In genomic region chr2:101766337-101766736, GRCh38 we compare ENCODE assay signal across 10 cellular contexts.
A peak's percentile ranks its signal among the peaks of the same experiment; 100 is the strongest.
DNase-seq lines count a peak whose midpoint lies in the region; ATAC-seq and TF ChIP-seq lines count a peak whose summit lies in the region.
"Had no signal": no experiment of that assay in that cellular context is flagged by ENCODE, and none has a peak within 500 bp of the region (broad histone marks: within the 10 kb centered on the region; RNA-seq: fewer than 3 reads in every experiment).

No MANE protein-coding gene starts in this region.

- DNase-seq in cardiac muscle cell (ENCODE audit: low read depth in 1 of 2, low spot score in 1 of 2): no peak
- DNase-seq in Right ventricle myocardium inferior (ENCODE audit: missing footprints): no peak
- no peak for DNase-seq in MCF 10A (ENCODE audit: unreplicated experiment)
- no peak for DNase-seq in mesenchymal stem cell
- DNase-seq in tibial nerve (ENCODE audit: low spot score in 2 of 2): no peak
- no peak for DNase-seq in germinal center (ENCODE audit: low spot score)
- DNase-seq in NCI-H510A treated with DMSO at 0.1 percent for 48 hours (lab: John Stamatoyannopoulos, UW): no peak
- no peak for DNase-seq in activated CD4-positive, alpha-beta T cell treated with anti-CD3 and anti-CD28 coated beads for 4 hours
- DNase-seq: activated CD4-positive, CD25-positive, alpha-beta regulatory T cell treated with anti-CD3 and anti-CD28 coated beads, Interleukin-2, amount 50 U/mL, for 72 hours; AML-193 had no signal

- H3K9me3 ChIP-seq in cardiac muscle cell (ENCODE audit: low read depth) (no peaks in the 10 kb centered on the region), mesenchymal stem cell (ENCODE audit: control insufficient read depth, low read length) (no peaks in the 10 kb centered on the region), tibial nerve (no peaks in the 10 kb centered on the region)

- H3K27ac ChIP-seq in cardiac muscle cell (peak overlapping the region; percentile 73), mesenchymal stem cell (ENCODE audit: low read length, poor library complexity, severe bottlenecking) (peak overlapping the region; percentile 79), tibial nerve (peak overlapping the region in 3 of 4 donors; percentile 56 to 77 (median 70))

- no peak overlapping the region for H2BK5ac ChIP-seq in mesenchymal stem cell (ENCODE audit: low read depth, low read length, poor library complexity, severe bottlenecking)

- H3K23ac ChIP-seq in mesenchymal stem cell (ENCODE audit: low read length in 2 of 2): no peak overlapping the region

- CTCF ChIA-PET in MCF 10A (lab: Yijun Ruan, JAX): interaction anchor here (0.6 to 2.6 kb wide), 7 partner anchors 14 to 346 kb away, joined by 3 to 8 read pairs (median 3); no protein-coding TSS in a partner anchor

- H4K8ac ChIP-seq in mesenchymal stem cell (ENCODE audit: low read length): no peak overlapping the region

- BruUV-seq in MCF 10A (replicated peaks; lab: Mats Ljungman, UMichigan): no TSS peak

- no peak overlapping the region for H2BK15ac ChIP-seq in mesenchymal stem cell (ENCODE audit: low read depth, poor library complexity, severe bottlenecking)

- TF ChIP-seq EP300 in tibial nerve (IDR thresholded peaks at IDR 0.05): no peak

- peaks cover 74% of the 10 kb centered on the region for H3K4me1 Mint-ChIP-seq in MCF 10A (ENCODE audit: insufficient read depth, unreplicated experiment)

- H3K79me1 ChIP-seq in mesenchymal stem cell (replicated peaks; ENCODE audit: low read length, poor library complexity, severe bottlenecking): peaks cover 1% of the 10 kb centered on the region

- H3K18ac ChIP-seq in mesenchymal stem cell (ENCODE audit: low read depth in 1 of 2, low read length in 2 of 2): no peak overlapping the region

- H4K91ac ChIP-seq in mesenchymal stem cell (ENCODE audit: low read length): no peak overlapping the region

- no peaks in the 10 kb centered on the region for H3K27me3 ChIP-seq in cardiac muscle cell
- H3K27me3 ChIP-seq in mesenchymal stem cell (ENCODE audit: control insufficient read depth in 1 of 2, insufficient read depth in 1 of 2, low read length in 2 of 2): no peaks in the 10 kb centered on the region
- H3K27me3 ChIP-seq in tibial nerve: no peaks in the 10 kb centered on the region

- H2AK5ac ChIP-seq in mesenchymal stem cell (ENCODE audit: low read length, severe bottlenecking): no peak overlapping the region

- POLR2A ChIA-PET in MCF 10A (lab: Yijun Ruan, JAX): interaction anchor here (0.9 to 2.1 kb wide), 5 partner anchors 11 to 67 kb away, joined by 3 to 9 read pairs (median 5); no protein-coding TSS in a partner anchor

- no peak overlapping the region for H2BK12ac ChIP-seq in mesenchymal stem cell (ENCODE audit: low read length in 2 of 2)

- H3K4ac ChIP-seq in mesenchymal stem cell (ENCODE audit: low read depth in 1 of 2, low read length in 2 of 2): no peak overlapping the region

- peak overlapping the region in 1 of 2 experiments; percentile 64 for H3K14ac ChIP-seq in mesenchymal stem cell (ENCODE audit: low read length in 2 of 2)

- H3K4me1 ChIP-seq in cardiac muscle cell (ENCODE audit: low read depth) (peaks cover 57% of the 10 kb centered on the region), mesenchymal stem cell (ENCODE audit: control insufficient read depth, insufficient read depth, low read depth, low read length) (peaks cover 18% of the 10 kb centered on the region), tibial nerve (peaks cover 0 to 96% (median 77%) of the 10 kb centered on the region in 4 donors)

- TF ChIP-seq CTCF in cardiac muscle cell (IDR thresholded peaks at IDR 0.05; ENCODE audit: low read depth, low read length) (no peak), MCF 10A (IDR thresholded peaks at IDR 0.05; ENCODE audit: unreplicated experiment) (no peak), tibial nerve (IDR thresholded peaks at IDR 0.05) (no peak)

- peak overlapping the region; percentile 42 for H3K27ac Mint-ChIP-seq in MCF 10A (ENCODE audit: low read depth, unreplicated experiment)

- TF ChIP-seq POLR2A in tibial nerve (IDR thresholded peaks at IDR 0.05): no peak

- H3K4me2 ChIP-seq in mesenchymal stem cell (ENCODE audit: low read length, poor library complexity, severe bottlenecking): no peak overlapping the region

- intact Hi-C loops in Right ventricle myocardium inferior (cut with DNase I): no loop called here
- intact Hi-C loops in MCF 10A (cut with micrococcal nuclease): no loop called here

- H3K36me3 ChIP-seq in cardiac muscle cell (no peaks in the 10 kb centered on the region), mesenchymal stem cell (ENCODE audit: control insufficient read depth in 1 of 2, insufficient read depth in 2 of 2, low read depth in 1 of 2, low read length in 2 of 2) (peaks cover 0 to 28% of the 10 kb centered on the region in 2 experiments), tibial nerve (no peaks in the 10 kb centered on the region)

- no peaks in the 10 kb centered on the region for H3K27me3 Mint-ChIP-seq in MCF 10A (ENCODE audit: insufficient read depth, unreplicated experiment)

- H3K36me3 Mint-ChIP-seq in MCF 10A (ENCODE audit: insufficient read depth, unreplicated experiment): peaks cover 8% of the 10 kb centered on the region

- H3K4me3 ChIP-seq in cardiac muscle cell: no peak overlapping the region
- H3K4me3 ChIP-seq in mesenchymal stem cell (ENCODE audit: insufficient read depth in 1 of 2, low read depth in 1 of 2, low read length in 2 of 2): no peak overlapping the region
- peak overlapping the region in 2 of 4 donors; percentile 4 to 14 for H3K4me3 ChIP-seq in tibial nerve

- WGBS in mesenchymal stem cell: 100% methylated on average over 1 of the region's 2 CpGs
- WGBS in tibial nerve, 2 donors: 40 to 43% methylated on average over 2 of the region's 2 CpGs

- no peak overlapping the region for H2AFZ ChIP-seq in mesenchymal stem cell (ENCODE audit: low read depth, low read length)

- H2BK120ac ChIP-seq in mesenchymal stem cell (ENCODE audit: low read depth, low read length): no peak overlapping the region

- no peak for ATAC-seq in Right ventricle myocardium inferior

- H3K9ac ChIP-seq in mesenchymal stem cell (ENCODE audit: low read length): peak overlapping the region; percentile 34

- no peaks in the 10 kb centered on the region for H3K9me3 Mint-ChIP-seq in MCF 10A (ENCODE audit: unreplicated experiment)

- H3K4me3 Mint-ChIP-seq in MCF 10A (ENCODE audit: unreplicated experiment): no peak overlapping the region
